10 cellular contexts compared by ENCODE assay signal in the genomic region with DNA sequence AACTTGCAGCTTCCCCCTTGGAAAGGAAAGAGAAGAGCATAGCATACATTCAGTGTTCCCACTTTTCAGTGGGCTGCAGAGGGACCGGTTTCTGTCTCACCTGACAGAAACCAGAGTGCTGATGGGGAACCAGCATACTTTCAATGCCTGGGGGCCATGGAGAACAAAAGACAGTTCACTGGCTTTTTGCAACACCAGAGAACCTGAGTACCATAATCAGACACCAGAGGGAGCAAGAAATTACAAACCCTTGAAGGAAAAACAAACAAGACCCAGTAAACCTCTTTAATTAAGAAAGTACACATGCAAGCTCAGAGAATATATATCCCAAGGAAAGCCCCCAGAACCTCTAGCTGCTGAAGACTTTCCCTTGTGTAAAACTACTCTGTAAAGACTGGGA. TPM values are rescaled to one million over a fixed set of nuclear protein-coding genes. Genes with fewer than 3 reads are reported as not detected.
DNase-seq lines count a peak whose midpoint lies in the region; ATAC-seq, FAIRE-seq and TF ChIP-seq lines count a peak whose summit lies in the region.
"Had no signal": no experiment of that assay in that cellular context is flagged by ENCODE, and none has a peak within 500 bp of the region (broad histone marks: within the 10 kb centered on the region; RNA-seq: fewer than 3 reads in every experiment).

No MANE protein-coding gene starts in this region.

- no peaks in the 10 kb centered on the region for H3K79me2 ChIP-seq in OCI-LY3 (ENCODE audit: low read length)
- H3K79me2 ChIP-seq: parathyroid adenoma had no signal

- DNase-seq in left ventricle myocardium inferior (no peak), Right ventricle myocardium superior (no peak), foreskin fibroblast (peak; percentile 7 to 41), H4 (ENCODE audit: low spot score) (no peak), NCI-H128 (lab: John Stamatoyannopoulos, UW; ENCODE audit: unreplicated experiment) (no peak), frontal cortex (ENCODE audit: low spot score in 2 of 2) (no peak)
- DNase-seq in stimulated activated CD4-positive, alpha-beta T cell treated with anti-CD3 and anti-CD28 coated beads, Interleukin-1b, Interleukin-23, amount 100 ng/mL, for 48 hours: no peak

- H3K27me3 ChIP-seq in left ventricle myocardium inferior (ENCODE audit: low read depth) (peaks cover under 1% of the 10 kb centered on the region), OCI-LY3 (ENCODE audit: low read depth, low read length) (no peaks in the 10 kb centered on the region)

- no peak for FAIRE-seq in frontal cortex (lab: Jason Lieb, UNC)
- FAIRE-seq: TTC549 had no signal

- H3K9ac ChIP-seq in OCI-LY3 (ENCODE audit: low read length): no peak overlapping the region
- H3K9ac ChIP-seq: parathyroid adenoma had no signal

- H3K4me1 ChIP-seq in left ventricle myocardium inferior: no peaks in the 10 kb centered on the region
- H3K4me1 ChIP-seq in OCI-LY3 (ENCODE audit: low read length): peaks cover 12% of the 10 kb centered on the region
- H3K4me1 ChIP-seq: parathyroid adenoma had no signal

- H3K27ac ChIP-seq in left ventricle myocardium inferior (replicated peaks): no peak overlapping the region
- H3K27ac ChIP-seq in OCI-LY3 (ENCODE audit: low read length): no peak overlapping the region
- H3K27ac ChIP-seq: parathyroid adenoma had no signal

- H3K4me3 ChIP-seq in left ventricle myocardium inferior: no peak overlapping the region
- no peak overlapping the region for H3K4me3 ChIP-seq in OCI-LY3 (ENCODE audit: low read length)
- no peak overlapping the region for H3K4me3 ChIP-seq in foreskin fibroblast (ENCODE audit: low read depth in 1 of 2, low read length in 2 of 2)

- intact Hi-C loops in left ventricle myocardium inferior (cut with micrococcal nuclease) (no loop called here), Right ventricle myocardium superior (cut with DNase I) (loop anchor here (5.0 to 10.0 kb wide), 5 partner anchors 237 to 631 kb away; no protein-coding TSS in a partner anchor)

- ATAC-seq in Right ventricle myocardium superior (ENCODE audit: poor library complexity): no peak

- no peaks in the 10 kb centered on the region for H4K20me1 ChIP-seq in OCI-LY3 (ENCODE audit: insufficient read depth, low read length)

- H2AFZ ChIP-seq in OCI-LY3 (ENCODE audit: low read depth, low read length): 0 out of 2 replicates have a peak overlapping the region, but pooled peaks have one; percentile 46
- H2AFZ ChIP-seq: parathyroid adenoma had no signal

- TF ChIP-seq CTCF in left ventricle myocardium inferior (IDR thresholded peaks at IDR 0.05; ENCODE audit: borderline replicate concordance): peak; percentile 50
- peak; percentile 49 for TF ChIP-seq CTCF in OCI-LY3 (IDR thresholded peaks at IDR 0.05; ENCODE audit: low read depth, low read length)
- TF ChIP-seq CTCF in foreskin fibroblast (IDR thresholded peaks at IDR 0.05; ENCODE audit: low read depth, low read length): peak; percentile 38

- peaks cover 46% of the 10 kb centered on the region for H3K9me3 ChIP-seq in left ventricle myocardium inferior (replicated peaks)
- H3K9me3 ChIP-seq in OCI-LY3 (ENCODE audit: insufficient read depth, low read length): no peaks in the 10 kb centered on the region

- H3K36me3 ChIP-seq in left ventricle myocardium inferior (no peaks in the 10 kb centered on the region), OCI-LY3 (replicated peaks; ENCODE audit: low read depth, low read length) (no peaks in the 10 kb centered on the region)

- H3K4me2 ChIP-seq in OCI-LY3 (ENCODE audit: low read length): 0 out of 2 replicates have a peak overlapping the region, but pooled peaks have one; percentile 37

RNA-seq across cellular contexts. Expression of gene CSMD2, which starts 51.1 kb away (rescaled TPM):
- total RNA-seq in left ventricle myocardium inferior: 0.14 TPM
- 0.40 TPM for total RNA-seq in Right ventricle myocardium superior
- total RNA-seq in H4 (2014; rRNA removed; shearing (Covaris generic)): not detected in 2 replicates
- 23.6 TPM for total RNA-seq in frontal cortex

Comparison
In these comparisons a context has a peak if more than half of its experiments do, and no peak if none do; other contexts are left out.
1. DNase-seq: peak in foreskin fibroblast (2 of 2); none in left ventricle myocardium inferior (single experiment), Right ventricle myocardium superior (single experiment), H4 (single experiment), stimulated activated CD4-positive, alpha-beta T cell treated with anti-CD3 and anti-CD28 coated beads, Interleukin-1b, Interleukin-23, amount 100 ng/mL, for 48 hours (single experiment), NCI-H128 (single experiment) and frontal cortex (0 of 2).
2. RNA of gene CSMD2, which starts 51.1 kb away (total RNA-seq): 23.6 TPM in frontal cortex (single experiment); 0.40 TPM in Right ventricle myocardium superior (single experiment), 0.14 TPM in left ventricle myocardium inferior (single experiment) and not detected in H4; every median in the first group is over 10 times any median in the second.
3. Peak in every context shown above with its lines, with median percentiles within 50 percentile points of each other: CTCF ChIP-seq.